ENCODE assay signal across 17 cellular contexts in genomic region chr6:137188855-137189254, GRCh38. TPM values are rescaled to one million over a fixed set of nuclear protein-coding genes. Genes with fewer than 3 reads are reported as not detected.
DNase-seq lines count a peak whose midpoint lies in the region; ATAC-seq, FAIRE-seq and TF ChIP-seq lines count a peak whose summit lies in the region.
"Had no signal": no experiment of that assay in that cellular context is flagged by ENCODE, and none has a peak within 500 bp of the region (broad histone marks: within the 10 kb centered on the region; RNA-seq: fewer than 3 reads in every experiment).

No MANE protein-coding gene starts in this region.

- 33% methylated on average over 5 of the region's 5 CpGs for WGBS in A549 (ENCODE audit: missing lambda C conversion rate)

- H3K36me3 ChIP-seq in NT2/D1 (ENCODE audit: insufficient read depth, insufficient read length, low read length) = no peaks in the 10 kb centered on the region
- H3K36me3 ChIP-seq: vagina, WERI-Rb-1 had no signal

- H3K9ac ChIP-seq in NT2/D1 (ENCODE audit: insufficient read length, low read depth) = no peak overlapping the region

- no peak for TF ChIP-seq CTCF in A549 (IDR thresholded peaks at IDR 0.05)

- no peaks in the 10 kb centered on the region for H3K4me1 ChIP-seq in A549
- H3K4me1 ChIP-seq in NT2/D1 (ENCODE audit: insufficient read depth, insufficient read length) = no peaks in the 10 kb centered on the region

- no peak for TF ChIP-seq EP300 in A549 (IDR thresholded peaks at IDR 0.05)

- H3K9me3 ChIP-seq in A549 = peaks cover 19% of the 10 kb centered on the region
- peaks cover 69% of the 10 kb centered on the region for H3K9me3 ChIP-seq in NT2/D1 (ENCODE audit: insufficient read depth, low read length)

- no peak for TF ChIP-seq POLR2A in A549 (IDR thresholded peaks at IDR 0.05; ENCODE audit: low read length)
- TF ChIP-seq POLR2A in erythroblast (IDR thresholded peaks at IDR 0.05; ENCODE audit: low read length) = no peak

- POLR2A ChIA-PET in A549 (lab: Yijun Ruan, JAX) = no interaction called here

- H3K27ac ChIP-seq in A549 = no peak overlapping the region
- H3K27ac ChIP-seq: coronary artery, vagina, WERI-Rb-1 had no signal

- H3K27me3 ChIP-seq in NT2/D1 (ENCODE audit: insufficient read depth, insufficient read length) = no peaks in the 10 kb centered on the region
- H3K27me3 ChIP-seq: vagina had no signal

- CTCF ChIA-PET in A549 (lab: Yijun Ruan, JAX) = no interaction called here

- TF ChIP-seq RAD21 in A549 (conservative IDR thresholded peaks at IDR 0.05 in 1 of 2, IDR thresholded peaks at IDR 0.05 in 1 of 2) = no peak

- no peak for ATAC-seq in A549
- no peak for ATAC-seq in HG03196 (IDR thresholded peaks at IDR 0.05; ENCODE audit: unreplicated experiment)
- no peak for ATAC-seq in GM21786 (IDR thresholded peaks at IDR 0.05; ENCODE audit: unreplicated experiment)
- ATAC-seq: left cardiac atrium had no signal

- H3K4me2 ChIP-seq in A549 = no peak overlapping the region

- FAIRE-seq in A549 (lab: Jason Lieb, UNC) = no peak

- no peak overlapping the region for H3K4me3 ChIP-seq in A549
- H3K4me3 ChIP-seq in NT2/D1 (ENCODE audit: insufficient read length, low read depth) = no peak overlapping the region
- H3K4me3 ChIP-seq: coronary artery, vagina had no signal

- peak in 1 of 2 experiments; percentile 38 for DNase-seq in A549 (ENCODE audit: low read depth in 1 of 2, low spot score in 1 of 2)
- DNase-seq in COLO668 (lab: John Stamatoyannopoulos, UW; ENCODE audit: unreplicated experiment) = peak; percentile 3
- DNase-seq in NT2/D1 (ENCODE audit: low read depth, low spot score) = peak; percentile 33
- DNase-seq in erythroblast (lab: John Stamatoyannopoulos, UW) = peak; percentile 39 to 54
- no peak for DNase-seq in NCI-H226
- DNase-seq: activated effector memory CD4-positive, alpha-beta T cell treated with anti-CD3 and anti-CD28 coated beads, Interleukin-2, amount 50 U/mL, for 16 hours; aorta; C1 segment of cervical spinal cord; GDM1; left cardiac atrium; NCI-H2029 treated with DMSO at 0.1 percent for 48 hours; stimulated activated CD4-positive, alpha-beta T cell treated with anti-CD3 and anti-CD28 coated beads, Interleukin-12 subunit alpha, Interleukin-12 subunit beta, amount 100 ng/mL, for 4 hours; WERI-Rb-1 had no signal

TF ChIP-seq in A549, 52 proteins besides CTCF, POLR2A, EP300 and RAD21:
- no peak for TF ChIP-seq CEBPB (IDR thresholded peaks at IDR 0.05)
- TF ChIP-seq RNF2 (IDR thresholded peaks at IDR 0.05; ENCODE audit: borderline replicate concordance, low read depth) = no peak
- no peak for TF ChIP-seq REST (IDR thresholded peaks at IDR 0.05)
- TF ChIP-seq ZFP36 (IDR thresholded peaks at IDR 0.05; ENCODE audit: borderline replicate concordance, partially characterized antibody) = peak; percentile 91
- no peak for TF ChIP-seq HMGXB4 (CRISPR knock-in tag; IDR thresholded peaks at IDR 0.05; ENCODE audit: borderline replicate concordance)
- TF ChIP-seq MAX (IDR thresholded peaks at IDR 0.05) = no peak
TF ChIP-seq in A549: peak in this region for 1.

RNA-seq across cellular contexts. Expression of gene IL22RA2, which starts 15.4 kb away (rescaled TPM):
- not detected in 2 replicates for polyA plus RNA-seq in A549 (2011; rRNA removed)
- polyA plus RNA-seq in A549 (2012; cell fraction: cytosol; rRNA removed) = not detected in 2 replicates
- not detected in 2 replicates for polyA plus RNA-seq in A549 (2012; cell fraction: nucleus; rRNA removed)
- polyA plus RNA-seq in A549 (2017; fragmentation: RNase III; extraction: RNeasy Plus Mini Kit Qiagen cat#74134 plus additional on column Dnase treatment) = not detected in 3 replicates
- polyA minus RNA-seq in A549 (2011; rRNA and poly(A)+ RNA removed) = not detected in 2 replicates
- polyA plus RNA-seq: aorta had no signal

RNA-seq across cellular contexts. Expression of gene IFNGR1, which starts 30.3 kb away (rescaled TPM):
- polyA plus RNA-seq in A549 (2011; rRNA removed) (48.7 and 54.9 TPM in 2 replicates), A549 (2017; fragmentation: RNase III; extraction: RNeasy Plus Mini Kit Qiagen cat#74134 plus additional on column Dnase treatment) (29.8 to 33.2 TPM (median 31.2 TPM) in 3 replicates)
- polyA plus RNA-seq in A549 (2012; cell fraction: cytosol; rRNA removed) = 8.9 and 10.3 TPM in 2 replicates
- polyA plus RNA-seq in A549 (2012; cell fraction: nucleus; rRNA removed) = 7.4 and 9.9 TPM in 2 replicates
- polyA minus RNA-seq in A549 (2011; rRNA and poly(A)+ RNA removed) = 24.3 and 33.7 TPM in 2 replicates
